ENCODE assay signal across 1 cellular context in genomic region chr3:37862712-37863551, GRCh38.
TF ChIP-seq lines count a peak whose summit lies in the region.

No MANE protein-coding gene starts in this region.

TF ChIP-seq in GM23338, 12 proteins besides CTCF, POLR2A, EP300 and RAD21 (continued from another document):
- TF ChIP-seq ETS1 (IDR thresholded peaks at IDR 0.05), result no peak
